1 cellular context compared by ENCODE assay signal in the genomic region with DNA sequence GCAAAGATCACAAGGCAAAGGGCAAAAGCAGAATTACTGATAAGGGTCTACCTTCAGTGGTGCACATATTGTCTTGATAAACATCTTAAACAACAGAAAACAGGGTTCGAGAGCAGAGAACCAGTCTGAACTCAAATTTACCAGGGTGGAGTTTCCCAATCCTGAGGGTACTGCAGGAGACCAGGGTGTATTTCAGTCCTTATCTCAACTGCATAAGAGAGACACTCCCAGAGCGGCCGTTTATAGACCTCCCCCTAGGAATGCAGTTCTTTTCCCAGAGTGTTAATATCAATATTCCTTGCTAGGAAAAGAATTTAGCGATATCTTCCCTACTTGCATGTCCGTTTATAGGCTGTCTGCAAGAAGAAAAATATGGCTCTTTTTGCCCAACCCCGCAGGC.
A peak's percentile ranks its signal among the peaks of the same experiment; 100 is the strongest.
TF ChIP-seq lines count a peak whose summit lies in the region.

No MANE protein-coding gene starts in this region.

TF ChIP-seq in HCT116, 20 proteins besides CTCF, POLR2A, EP300 and RAD21:
- 0 out of 2 replicates have a peak, but pooled peaks have one; percentile 42 for TF ChIP-seq CBX3 (IDR thresholded peaks at IDR 0.05; ENCODE audit: low read depth)
